Comparison of ENCODE assay signal across 15 cellular contexts in the genomic region with DNA sequence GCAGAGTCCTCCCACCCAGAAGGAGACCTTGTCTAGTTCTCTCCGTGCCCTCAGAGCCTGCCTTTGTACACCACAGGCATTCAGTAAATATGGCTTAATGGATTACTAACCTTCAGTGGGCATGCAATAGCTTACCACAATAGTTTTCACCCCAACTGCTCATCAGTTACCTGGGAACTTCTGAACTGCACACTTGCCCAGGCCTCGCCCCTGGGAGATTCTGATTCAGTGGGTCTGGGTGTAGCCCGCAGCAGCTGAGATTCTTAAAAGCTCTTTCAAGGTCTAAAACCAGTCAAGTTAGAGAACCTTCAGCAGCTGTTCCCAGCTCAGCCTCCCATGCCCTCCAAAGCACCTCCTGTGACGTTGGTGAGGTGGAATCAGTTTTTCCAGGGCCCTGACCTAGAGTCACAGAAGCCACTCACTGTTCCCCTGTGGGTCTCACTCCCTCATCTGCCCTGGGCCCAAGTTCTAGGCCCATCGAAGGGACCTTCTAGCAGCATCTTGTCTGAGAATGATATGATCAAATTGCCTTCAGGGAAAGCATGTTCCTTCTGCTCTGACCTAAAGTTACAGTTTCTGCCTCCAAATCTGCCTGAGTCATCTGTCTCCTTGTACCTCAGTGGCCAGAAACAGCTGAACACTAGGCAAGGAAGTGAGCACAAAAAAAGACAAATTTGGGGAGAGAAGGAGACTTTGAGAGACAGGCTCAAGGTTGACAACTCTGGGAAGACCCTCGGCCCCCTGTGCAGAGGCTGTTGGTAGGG. TPM values are rescaled to one million over a fixed set of nuclear protein-coding genes. Genes with fewer than 3 reads are reported as not detected.
DNase-seq lines count a peak whose midpoint lies in the region; ATAC-seq and TF ChIP-seq lines count a peak whose summit lies in the region.
"Had no signal": no experiment of that assay in that cellular context is flagged by ENCODE, and none has a peak within 500 bp of the region (broad histone marks: within the 10 kb centered on the region; RNA-seq: fewer than 3 reads in every experiment).

No MANE protein-coding gene starts in this region.

- H3K4me3 ChIP-seq in AG10803 (ENCODE audit: low read length) (no peak overlapping the region), WERI-Rb-1 (ENCODE audit: low read depth, low read length) (no peak overlapping the region)
- H3K4me3 ChIP-seq: SJSA1 had no signal

- H3K4me3 Mint-ChIP-seq in nephron progenitor cell (no peak overlapping the region), Calu3 (ENCODE audit: low read depth, unreplicated experiment) (no peak overlapping the region)
- H3K4me3 Mint-ChIP-seq: naive B cell had no signal

- POLR2A ChIA-PET in RWPE1 (lab: Yijun Ruan, JAX; ENCODE audit: low non-redundant PET) = interaction anchor here (0.5 to 0.7 kb wide), 2 partner anchors 546 to 1311 kb away, joined by 3 read pairs; no protein-coding TSS in a partner anchor

- H3K27me3 ChIP-seq in WERI-Rb-1 (ENCODE audit: insufficient read depth, low read depth, severe bottlenecking) = no peaks in the 10 kb centered on the region
- H3K27me3 ChIP-seq: SJSA1 had no signal

- H3K4me1 Mint-ChIP-seq in nephron progenitor cell (peaks cover 29% of the 10 kb centered on the region), Calu3 (ENCODE audit: low read depth, unreplicated experiment) (no peaks in the 10 kb centered on the region)
- H3K4me1 Mint-ChIP-seq: naive B cell had no signal

- no peaks in the 10 kb centered on the region for H3K36me3 ChIP-seq in WERI-Rb-1
- H3K36me3 ChIP-seq: SJSA1 had no signal

- no TSS peak for BruUV-seq in Calu3 (replicated peaks; lab: Mats Ljungman, UMichigan)

- H3K27ac Mint-ChIP-seq in nephron progenitor cell (peak overlapping the region; percentile 71), Calu3 (ENCODE audit: unreplicated experiment) (no peak overlapping the region)
- H3K27ac Mint-ChIP-seq: naive B cell had no signal

- H3K27me3 Mint-ChIP-seq in nephron progenitor cell (ENCODE audit: low read depth, poor library complexity) (peaks cover 4% of the 10 kb centered on the region), Calu3 (ENCODE audit: unreplicated experiment) (no peaks in the 10 kb centered on the region)

- TF ChIP-seq CTCF in AG10803 (conservative IDR thresholded peaks at IDR 0.05; ENCODE audit: low read length) = no peak
- TF ChIP-seq CTCF in RWPE1 (conservative IDR thresholded peaks at IDR 0.05; ENCODE audit: low read depth) = no peak
- TF ChIP-seq CTCF in nephron progenitor cell (IDR thresholded peaks at IDR 0.05) = no peak
- no peak for TF ChIP-seq CTCF in Calu3 (IDR thresholded peaks at IDR 0.05; ENCODE audit: unreplicated experiment)
- TF ChIP-seq CTCF in WERI-Rb-1 (IDR thresholded peaks at IDR 0.05; ENCODE audit: low read depth, low read length) = no peak

- intact Hi-C loops in Calu3 (cut with micrococcal nuclease; ENCODE audit: unreplicated experiment) = no loop called here

- peak; percentile 67 for ATAC-seq in esophagus mucosa
- no peak for ATAC-seq in GM18502 (IDR thresholded peaks at IDR 0.05; ENCODE audit: poor library complexity, unreplicated experiment)
- ATAC-seq: activated CD4-positive, CD25-positive, alpha-beta regulatory T cell treated with anti-CD3 and anti-CD28 coated beads, Interleukin-2, amount 50 U/mL, for 24 hours; HCT116 had no signal

- H3K27ac ChIP-seq in RWPE1 = peak overlapping the region; percentile 66
- no peak overlapping the region for H3K27ac ChIP-seq in WERI-Rb-1
- H3K27ac ChIP-seq: SJSA1 had no signal

- no peaks in the 10 kb centered on the region for H3K9me3 ChIP-seq in WERI-Rb-1 (ENCODE audit: severe bottlenecking)
- H3K9me3 ChIP-seq: SJSA1 had no signal

- H3K36me3 Mint-ChIP-seq in nephron progenitor cell (ENCODE audit: low read depth) (no peaks in the 10 kb centered on the region), Calu3 (ENCODE audit: insufficient read depth, unreplicated experiment) (no peaks in the 10 kb centered on the region)
- H3K36me3 Mint-ChIP-seq: naive B cell had no signal

- DNase-seq in AG10803 (ENCODE audit: low read depth) (peak; percentile 38), RWPE1 (ENCODE audit: low spot score) (peak; percentile 46), nephron progenitor cell (no peak), Calu3 (no peak), SKM-1 treated with dmso at 0.1 percent for 144 hours (lab: John Stamatoyannopoulos, UW; ENCODE audit: unreplicated experiment) (no peak), WERI-Rb-1 (no peak)
- DNase-seq: anterior cingulate cortex, DND-41, naive B cell, NCI-H1436 treated with DMSO at 0.1 percent for 48 hours had no signal

- H3K9me3 Mint-ChIP-seq in nephron progenitor cell (no peaks in the 10 kb centered on the region), Calu3 (ENCODE audit: low read depth, unreplicated experiment) (no peaks in the 10 kb centered on the region)
- H3K9me3 Mint-ChIP-seq: naive B cell had no signal

- CTCF ChIA-PET in RWPE1 (lab: Yijun Ruan, JAX) = interaction anchor here (0.5 kb wide), 1 partner anchor 73 kb away, joined by 4 read pairs; no protein-coding TSS in a partner anchor
- CTCF ChIA-PET in Calu3 (lab: Charles Lee) = interaction anchor here (0.9 kb wide), 1 partner anchor 12 kb away, joined by 4 read pairs; no protein-coding TSS in a partner anchor

RNA-seq across cellular contexts. Expression of gene ASAP3, which starts 10.8 kb away (rescaled TPM):
- total RNA-seq in esophagus mucosa (31.5 TPM), Calu3 (2022) (2.9 and 3.5 TPM in 2 replicates)

RNA-seq across cellular contexts. Expression of gene TCEA3, which starts 48.7 kb away (rescaled TPM):
- total RNA-seq in esophagus mucosa (25.6 TPM), Calu3 (2022) (1.5 and 2.7 TPM in 2 replicates)

RNA-seq across cellular contexts. Expression of gene E2F2, which starts 57.8 kb away (rescaled TPM):
- total RNA-seq in esophagus mucosa = 13.9 TPM
- 6.2 and 8.1 TPM in 2 replicates for total RNA-seq in Calu3 (2022)

Comparison
In these comparisons a context has a peak if more than half of its experiments do, and no peak if none do; other contexts are left out.
1. DNase-seq: peak in AG10803 (single experiment) and RWPE1 (single experiment); none in nephron progenitor cell (single experiment), Calu3 (single experiment), SKM-1 treated with dmso at 0.1 percent for 144 hours (single experiment) and WERI-Rb-1 (single experiment).